Comparison of ENCODE assay signal across 1 cellular context in genomic region chr2:46335966-46336436, GRCh38.
TF ChIP-seq lines count a peak whose summit lies in the region.

No MANE protein-coding gene starts in this region.

TF ChIP-seq in A549, 52 proteins besides CTCF, POLR2A, EP300 and RAD21 (continued from another document):
- TF ChIP-seq ZFP36 (IDR thresholded peaks at IDR 0.05; ENCODE audit: borderline replicate concordance, partially characterized antibody): no peak
